In genomic region chr4:112765317-112765989, GRCh38 we compare ENCODE assay signal across 9 cellular contexts.
DNase-seq lines count a peak whose midpoint lies in the region; ATAC-seq and TF ChIP-seq lines count a peak whose summit lies in the region.
"Had no signal": no experiment of that assay in that cellular context is flagged by ENCODE, and none has a peak within 500 bp of the region (broad histone marks: within the 10 kb centered on the region; RNA-seq: fewer than 3 reads in every experiment).

No MANE protein-coding gene starts in this region.

- CTCF ChIA-PET in activated CD4-positive, alpha-beta T cell treated with anti-CD3 and anti-CD28 coated beads for 36 hours (lab: Charles Lee) = interaction anchor here (0.6 to 2.4 kb wide), 34 partner anchors 9 to 491 kb away, joined by 3 to 18 read pairs (median 4); partner anchors contain the start of genes LARP7 and ZGRF1

- H3K36me3 ChIP-seq in NT2/D1 (ENCODE audit: insufficient read depth, insufficient read length, low read length) = no peaks in the 10 kb centered on the region

- intact Hi-C loops in activated CD4-positive, alpha-beta T cell treated with anti-CD3 and anti-CD28 coated beads for 36 hours (cut with DNase I, micrococcal nuclease) = loop anchor here in 1 of 2 experiments (1.0 to 5.0 kb wide), 4 partner anchors 173 to 668 kb away; no protein-coding TSS in a partner anchor

- no peaks in the 10 kb centered on the region for H3K9me3 ChIP-seq in NT2/D1 (ENCODE audit: insufficient read depth, low read length)

- no peaks in the 10 kb centered on the region for H3K9me3 Mint-ChIP-seq in activated CD4-positive, alpha-beta T cell treated with anti-CD3 and anti-CD28 coated beads for 36 hours (ENCODE audit: low read depth)
- no peaks in the 10 kb centered on the region for H3K9me3 Mint-ChIP-seq in neural crest cell
- H3K9me3 Mint-ChIP-seq: dendritic cell treated with granulocyte-macrophage colony-stimulating factor and Interleukin-4, amounts not matched to agents 40 ng/mL and 50 ng/mL, for 4 days had no signal

- H3K27me3 Mint-ChIP-seq in activated CD4-positive, alpha-beta T cell treated with anti-CD3 and anti-CD28 coated beads for 36 hours = peaks cover 4% of the 10 kb centered on the region
- H3K27me3 Mint-ChIP-seq in neural crest cell (ENCODE audit: low read depth) = no peaks in the 10 kb centered on the region
- H3K27me3 Mint-ChIP-seq: dendritic cell treated with granulocyte-macrophage colony-stimulating factor and Interleukin-4, amounts not matched to agents 40 ng/mL and 50 ng/mL, for 4 days had no signal

- no peak overlapping the region for H3K4me3 ChIP-seq in NT2/D1 (ENCODE audit: insufficient read length, low read depth)

- TF ChIP-seq CTCF in neural crest cell (conservative IDR thresholded peaks at IDR 0.05) = peak; percentile 70

- H3K4me1 ChIP-seq in NT2/D1 (ENCODE audit: insufficient read depth, insufficient read length) = no peaks in the 10 kb centered on the region

- no peak overlapping the region for H3K4me3 Mint-ChIP-seq in activated CD4-positive, alpha-beta T cell treated with anti-CD3 and anti-CD28 coated beads for 36 hours
- no peak overlapping the region for H3K4me3 Mint-ChIP-seq in neural crest cell
- H3K4me3 Mint-ChIP-seq: dendritic cell treated with granulocyte-macrophage colony-stimulating factor and Interleukin-4, amounts not matched to agents 40 ng/mL and 50 ng/mL, for 4 days had no signal

- POLR2A ChIA-PET in activated CD4-positive, alpha-beta T cell treated with anti-CD3 and anti-CD28 coated beads for 36 hours (lab: Charles Lee) = no interaction called here

- no peaks in the 10 kb centered on the region for H3K36me3 Mint-ChIP-seq in activated CD4-positive, alpha-beta T cell treated with anti-CD3 and anti-CD28 coated beads for 36 hours (ENCODE audit: low read depth)
- no peaks in the 10 kb centered on the region for H3K36me3 Mint-ChIP-seq in neural crest cell (ENCODE audit: low read depth)

- H3K9ac ChIP-seq in NT2/D1 (ENCODE audit: insufficient read length, low read depth) = peak overlapping the region; percentile 68

- no peak overlapping the region for H3K27ac Mint-ChIP-seq in activated CD4-positive, alpha-beta T cell treated with anti-CD3 and anti-CD28 coated beads for 36 hours
- H3K27ac Mint-ChIP-seq in neural crest cell (ENCODE audit: unreplicated experiment) = no peak overlapping the region
- H3K27ac Mint-ChIP-seq: dendritic cell treated with granulocyte-macrophage colony-stimulating factor and Interleukin-4, amounts not matched to agents 40 ng/mL and 50 ng/mL, for 4 days had no signal

- peak; percentile 60 for ATAC-seq in activated CD4-positive, alpha-beta T cell treated with anti-CD3 and anti-CD28 coated beads for 36 hours
- ATAC-seq in HG02642 (IDR thresholded peaks at IDR 0.05; ENCODE audit: poor library complexity, unreplicated experiment) (peak; percentile 72), HG03045 (IDR thresholded peaks at IDR 0.05; ENCODE audit: unreplicated experiment) (no peak)

- no peaks in the 10 kb centered on the region for H3K27me3 ChIP-seq in NT2/D1 (ENCODE audit: insufficient read depth, insufficient read length)

- peak; percentile 11 for DNase-seq in activated CD4-positive, alpha-beta T cell treated with anti-CD3 and anti-CD28 coated beads for 36 hours
- no peak for DNase-seq in activated CD4-positive, alpha-beta T cell treated with anti-CD3 and anti-CD28 coated beads, Interleukin-2, amount 50 U/mL, for 4 hours
- no peak for DNase-seq in NT2/D1 (ENCODE audit: low read depth, low spot score)
- peak; percentile 14 to 28 for DNase-seq in dermis microvascular lymphatic vessel endothelial cell (ENCODE audit: low read depth in 2 of 2)
- DNase-seq in neural crest cell (ENCODE audit: low read depth, low spot score) = no peak
- DNase-seq in DMS153 treated with DMSO at 0.1 percent for 48 hours (lab: John Stamatoyannopoulos, UW; ENCODE audit: unreplicated experiment) = no peak

- no peaks in the 10 kb centered on the region for H3K4me1 Mint-ChIP-seq in activated CD4-positive, alpha-beta T cell treated with anti-CD3 and anti-CD28 coated beads for 36 hours
- peaks cover 16% of the 10 kb centered on the region for H3K4me1 Mint-ChIP-seq in neural crest cell

Comparison
In these comparisons a context has a peak if more than half of its experiments do, and no peak if none do; other contexts are left out.
1. DNase-seq: peak in activated CD4-positive, alpha-beta T cell treated with anti-CD3 and anti-CD28 coated beads for 36 hours (single experiment) and dermis microvascular lymphatic vessel endothelial cell (2 of 2); none in activated CD4-positive, alpha-beta T cell treated with anti-CD3 and anti-CD28 coated beads, Interleukin-2, amount 50 U/mL, for 4 hours (0 of 2), NT2/D1 (single experiment), neural crest cell (single experiment) and DMS153 treated with DMSO at 0.1 percent for 48 hours (single experiment).